21 cellular contexts compared by ENCODE assay signal in the genomic region with DNA sequence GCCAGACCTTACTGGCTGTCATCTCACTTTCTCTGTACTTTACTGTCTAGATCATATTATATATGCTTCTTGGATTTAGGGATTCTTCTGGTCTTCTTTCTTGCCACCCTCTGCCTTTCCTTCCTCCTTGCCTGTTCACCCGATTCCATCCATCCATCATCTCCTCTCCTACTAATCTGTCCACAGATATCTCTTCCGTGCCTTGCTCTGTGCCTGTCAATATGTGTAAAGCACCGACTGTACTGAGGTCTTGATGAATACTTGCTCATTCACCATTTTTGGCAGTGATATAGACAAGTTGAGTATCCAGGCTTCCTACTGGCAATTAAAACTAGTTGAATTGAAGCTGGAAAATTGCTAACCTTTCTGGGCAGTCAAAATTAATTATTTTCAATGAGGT. TPM values are rescaled to one million over a fixed set of nuclear protein-coding genes. Genes with fewer than 3 reads are reported as not detected.
A peak's percentile ranks its signal among the peaks of the same experiment; 100 is the strongest.
DNase-seq lines count a peak whose midpoint lies in the region; ATAC-seq, FAIRE-seq and TF ChIP-seq lines count a peak whose summit lies in the region.
"Had no signal": no experiment of that assay in that cellular context is flagged by ENCODE, and none has a peak within 500 bp of the region (broad histone marks: within the 10 kb centered on the region; RNA-seq: fewer than 3 reads in every experiment).

No MANE protein-coding gene starts in this region.

- no peak overlapping the region for H3K9ac ChIP-seq in endocrine pancreas (ENCODE audit: control insufficient read depth, insufficient read depth, low read length)
- H3K9ac ChIP-seq: BLaER1 treated with 17β-estradiol and CSF1 and Interleukin-3, amounts not matched to agents 10 nM and 100 nM had no signal

- H3K9me3 ChIP-seq in MG63 (no peaks in the 10 kb centered on the region), endocrine pancreas (ENCODE audit: control insufficient read depth, low read length) (no peaks in the 10 kb centered on the region), osteoblast (ENCODE audit: low read depth, low read length) (no peaks in the 10 kb centered on the region)
- H3K9me3 ChIP-seq: BLaER1 treated with 17β-estradiol and CSF1 and Interleukin-3, amounts not matched to agents 10 nM and 100 nM; pancreas had no signal

- ATAC-seq in GM21360 (IDR thresholded peaks at IDR 0.05; ENCODE audit: unreplicated experiment), result no peak
- ATAC-seq: left colon had no signal

- H3K4me1 ChIP-seq in endocrine pancreas (ENCODE audit: control insufficient read depth, insufficient read depth, low read length) (peaks cover 26% of the 10 kb centered on the region), osteoblast (ENCODE audit: insufficient read depth, low read length) (peaks cover 43% of the 10 kb centered on the region)
- H3K4me1 ChIP-seq: pancreas had no signal

- peak overlapping the region; percentile 49 for H3K4me2 ChIP-seq in osteoblast (ENCODE audit: insufficient read depth, low read length)

- no peak overlapping the region for H3K4me3 Mint-ChIP-seq in activated T-helper 1 cell treated with anti-CD3 and anti-CD28 coated beads, Interleukin-12 subunit alpha, Interleukin-12 subunit beta, Interleukin-2, Interleukin-4 antibody, amounts not matched to agents 30 ng/mL and 10 ng/mL and 1 ng/mL, durations not matched to agents 14 hours and 24 hours and 36 hours
- H3K4me3 Mint-ChIP-seq: activated naive CD4-positive, alpha-beta T cell treated with anti-CD3 and anti-CD28 coated beads, Interleukin-2, amount 50 U/mL, for 24 hours; IgD-negative memory B cell; memory B cell; naive B cell had no signal

- H3K4me3 ChIP-seq in MG63 (peak overlapping the region; percentile 17), endocrine pancreas (ENCODE audit: control insufficient read depth, insufficient read depth, low read length) (peak overlapping the region; percentile 41), osteoblast (ENCODE audit: insufficient read depth, low read length) (peak overlapping the region; percentile 24)
- H3K4me3 ChIP-seq: BLaER1 treated with 17β-estradiol and CSF1 and Interleukin-3, amounts not matched to agents 10 nM and 100 nM; pancreas had no signal

- H3K36me3 Mint-ChIP-seq in activated T-helper 1 cell treated with anti-CD3 and anti-CD28 coated beads, Interleukin-12 subunit alpha, Interleukin-12 subunit beta, Interleukin-2, Interleukin-4 antibody, amounts not matched to agents 30 ng/mL and 10 ng/mL and 1 ng/mL, durations not matched to agents 14 hours and 24 hours and 36 hours (ENCODE audit: low read depth), result no peaks in the 10 kb centered on the region
- H3K36me3 Mint-ChIP-seq: activated naive CD4-positive, alpha-beta T cell treated with anti-CD3 and anti-CD28 coated beads, Interleukin-2, amount 50 U/mL, for 24 hours; memory B cell; naive B cell had no signal

- CTCF ChIA-PET in RWPE1 (lab: Yijun Ruan, JAX), result interaction anchor here (0.6 kb wide), 1 partner anchor 218 kb away, joined by 3 read pairs; no protein-coding TSS in a partner anchor

- H3K4me1 Mint-ChIP-seq in activated T-helper 1 cell treated with anti-CD3 and anti-CD28 coated beads, Interleukin-12 subunit alpha, Interleukin-12 subunit beta, Interleukin-2, Interleukin-4 antibody, amounts not matched to agents 30 ng/mL and 10 ng/mL and 1 ng/mL, durations not matched to agents 14 hours and 24 hours and 36 hours (ENCODE audit: low read depth), result no peaks in the 10 kb centered on the region
- H3K4me1 Mint-ChIP-seq: activated naive CD4-positive, alpha-beta T cell treated with anti-CD3 and anti-CD28 coated beads, Interleukin-2, amount 50 U/mL, for 24 hours; IgD-negative memory B cell; memory B cell; naive B cell had no signal

- H3K27me3 Mint-ChIP-seq in activated T-helper 1 cell treated with anti-CD3 and anti-CD28 coated beads, Interleukin-12 subunit alpha, Interleukin-12 subunit beta, Interleukin-2, Interleukin-4 antibody, amounts not matched to agents 30 ng/mL and 10 ng/mL and 1 ng/mL, durations not matched to agents 14 hours and 24 hours and 36 hours (ENCODE audit: insufficient read depth), result peaks cover 9% of the 10 kb centered on the region
- H3K27me3 Mint-ChIP-seq: IgD-negative memory B cell had no signal

- no peaks in the 10 kb centered on the region for H4K20me1 ChIP-seq in osteoblast (ENCODE audit: insufficient read depth, low read length)
- H4K20me1 ChIP-seq: BLaER1 treated with 17β-estradiol and CSF1 and Interleukin-3, amounts not matched to agents 10 nM and 100 nM had no signal

- H2AFZ ChIP-seq in osteoblast (ENCODE audit: low read length), result no peak overlapping the region

- no peaks in the 10 kb centered on the region for H3K9me3 Mint-ChIP-seq in activated T-helper 1 cell treated with anti-CD3 and anti-CD28 coated beads, Interleukin-12 subunit alpha, Interleukin-12 subunit beta, Interleukin-2, Interleukin-4 antibody, amounts not matched to agents 30 ng/mL and 10 ng/mL and 1 ng/mL, durations not matched to agents 14 hours and 24 hours and 36 hours
- H3K9me3 Mint-ChIP-seq: activated naive CD4-positive, alpha-beta T cell treated with anti-CD3 and anti-CD28 coated beads, Interleukin-2, amount 50 U/mL, for 24 hours had no signal

- H3K27ac ChIP-seq in osteoblast (ENCODE audit: low read depth, low read length), result peak overlapping the region; percentile 66
- no peak overlapping the region for H3K27ac ChIP-seq in RWPE1
- H3K27ac ChIP-seq: BLaER1 treated with 17β-estradiol and CSF1 and Interleukin-3, amounts not matched to agents 10 nM and 100 nM; pancreas had no signal

- POLR2A ChIA-PET in RWPE1 (lab: Yijun Ruan, JAX; ENCODE audit: low non-redundant PET), result no interaction called here

- H3K79me2 ChIP-seq in osteoblast (ENCODE audit: insufficient read depth, low read length), result peaks cover 75% of the 10 kb centered on the region

- no peak for TF ChIP-seq CTCF in D721Med (IDR thresholded peaks at IDR 0.05; ENCODE audit: insufficient read depth, missing control alignments)
- no peak for TF ChIP-seq CTCF in osteoblast (IDR thresholded peaks at IDR 0.05; ENCODE audit: extremely low read depth, low read depth, low read length)
- TF ChIP-seq CTCF in RWPE1 (conservative IDR thresholded peaks at IDR 0.05; ENCODE audit: low read depth), result no peak

- DNase-seq in D721Med (ENCODE audit: insufficient read length, low spot score), result no peak
- DNase-seq in MG63, result peak; percentile 23
- peak; percentile 50 for DNase-seq in osteoblast (ENCODE audit: insufficient read length, low spot score, missing footprints)
- DNase-seq in activated T-helper 1 cell treated with anti-CD3 and anti-CD28 coated beads, Interleukin-12 subunit alpha, Interleukin-12 subunit beta, Interleukin-2, Interleukin-4 antibody, amounts not matched to agents 30 ng/mL and 10 ng/mL and 1 ng/mL, durations not matched to agents 14 hours and 24 hours and 36 hours (ENCODE audit: low spot score), result no peak
- no peak for DNase-seq in RWPE1 (ENCODE audit: low spot score)
- DNase-seq in Kasumi-1 (lab: John Stamatoyannopoulos, UW), result no peak
- DNase-seq: activated CD4-positive, alpha-beta T cell treated with anti-CD3 and anti-CD28 coated beads for 4 hours; effector CD8-positive, alpha-beta T cell; left colon; naive B cell; NCI-H1436; NCI-H526; pancreas; Right ventricle myocardium superior had no signal

- peak; percentile 88 for FAIRE-seq in D721Med (lab: Jason Lieb, UNC)
- FAIRE-seq: pancreas, urothelium cell line had no signal

- H3K27ac Mint-ChIP-seq in activated T-helper 1 cell treated with anti-CD3 and anti-CD28 coated beads, Interleukin-12 subunit alpha, Interleukin-12 subunit beta, Interleukin-2, Interleukin-4 antibody, amounts not matched to agents 30 ng/mL and 10 ng/mL and 1 ng/mL, durations not matched to agents 14 hours and 24 hours and 36 hours, result no peak overlapping the region
- H3K27ac Mint-ChIP-seq: activated naive CD4-positive, alpha-beta T cell treated with anti-CD3 and anti-CD28 coated beads, Interleukin-2, amount 50 U/mL, for 24 hours; IgD-negative memory B cell; memory B cell; naive B cell had no signal

- H3K27me3 ChIP-seq in MG63 (no peaks in the 10 kb centered on the region), endocrine pancreas (ENCODE audit: control insufficient read depth, insufficient read depth, low read length) (no peaks in the 10 kb centered on the region), osteoblast (ENCODE audit: insufficient read depth, low read length) (no peaks in the 10 kb centered on the region)
- H3K27me3 ChIP-seq: BLaER1 treated with 17β-estradiol and CSF1 and Interleukin-3, amounts not matched to agents 10 nM and 100 nM; pancreas had no signal

- H3K36me3 ChIP-seq in MG63 (peaks cover 44% of the 10 kb centered on the region), endocrine pancreas (ENCODE audit: control insufficient read depth, insufficient read depth, low read length) (no peaks in the 10 kb centered on the region), osteoblast (ENCODE audit: insufficient read depth, low read length) (no peaks in the 10 kb centered on the region)
- H3K36me3 ChIP-seq: BLaER1 treated with 17β-estradiol and CSF1 and Interleukin-3, amounts not matched to agents 10 nM and 100 nM; pancreas had no signal

- intact Hi-C loops in activated T-helper 1 cell treated with anti-CD3 and anti-CD28 coated beads, Interleukin-12 subunit alpha, Interleukin-12 subunit beta, Interleukin-2, Interleukin-4 antibody, amounts not matched to agents 30 ng/mL and 10 ng/mL and 1 ng/mL, durations not matched to agents 14 hours and 24 hours and 36 hours (cut with micrococcal nuclease), result no loop called here

RNA-seq across cellular contexts. Expression of a gene that starts 8.1 kb away (rescaled TPM):
- total RNA-seq in MG63 (2014; rRNA removed; shearing (Covaris generic); ENCODE audit: low replicate concordance), result 15.6 and 15.7 TPM in 2 replicates
- total RNA-seq in osteoblast, result 9.7 and 11.2 TPM in 2 replicates
- not detected in 2 replicates for total RNA-seq in activated T-helper 1 cell treated with anti-CD3 and anti-CD28 coated beads, Interleukin-12 subunit alpha, Interleukin-12 subunit beta, Interleukin-2, Interleukin-4 antibody, amounts not matched to agents 30 ng/mL and 10 ng/mL and 1 ng/mL, durations not matched to agents 14 hours and 24 hours and 36 hours
- total RNA-seq: Right ventricle myocardium superior had no signal

Comparison
In these comparisons a context has a peak if more than half of its experiments do, and no peak if none do; other contexts are left out.
1. DNase-seq: peak in MG63 (single experiment) and osteoblast (single experiment); none in D721Med (single experiment), activated T-helper 1 cell treated with anti-CD3 and anti-CD28 coated beads, Interleukin-12 subunit alpha, Interleukin-12 subunit beta, Interleukin-2, Interleukin-4 antibody, amounts not matched to agents 30 ng/mL and 10 ng/mL and 1 ng/mL, durations not matched to agents 14 hours and 24 hours and 36 hours (single experiment), RWPE1 (single experiment) and Kasumi-1 (0 of 2).
2. RNA of a gene that starts 8.1 kb away (total RNA-seq): 15.6 to 15.7 TPM in MG63 and 9.7 to 11.2 TPM in osteoblast; not detected in activated T-helper 1 cell treated with anti-CD3 and anti-CD28 coated beads, Interleukin-12 subunit alpha, Interleukin-12 subunit beta, Interleukin-2, Interleukin-4 antibody, amounts not matched to agents 30 ng/mL and 10 ng/mL and 1 ng/mL, durations not matched to agents 14 hours and 24 hours and 36 hours; every median in the first group is over 10 times any median in the second.
3. Peak in every context shown above with its lines, with median percentiles within 50 percentile points of each other: H3K4me3 ChIP-seq.